ENCODE assay signal across 1 cellular context in genomic region chr17:81636505-81637288, GRCh38.
TF ChIP-seq lines count a peak whose summit lies in the region.

TSS of gene NPLOC4 (minus strand) at chr17:81637112. CDS start at chr17:81636930, 182 bp downstream.
TSS of gene TSPAN10 (plus strand) at chr17:81637196. CDS start at chr17:81642413, 5,217 bp downstream.

TF ChIP-seq in HepG2, 621 proteins besides CTCF, POLR2A, EP300 and RAD21 (continued from another document and continues in another):
- TF ChIP-seq ZNF510 (CRISPR knock-in tag; IDR thresholded peaks at IDR 0.05; ENCODE audit: low read depth) (no peak), ZNF281 (CRISPR knock-in tag; IDR thresholded peaks at IDR 0.05; ENCODE audit: borderline replicate concordance) (peak; percentile 83), ZNF598 (CRISPR knock-in tag; IDR thresholded peaks at IDR 0.05; ENCODE audit: borderline replicate concordance) (no peak), ZNF326 (CRISPR knock-in tag; IDR thresholded peaks at IDR 0.05; ENCODE audit: borderline replicate concordance) (no peak), ZNF557 (CRISPR knock-in tag; IDR thresholded peaks at IDR 0.05) (peak; percentile 49; the same call in 1 of the 2 replicates), DRAP1 (CRISPR knock-in tag; IDR thresholded peaks at IDR 0.05) (peak; percentile 47; the same call in 1 of the 2 replicates), ZNF570 (CRISPR knock-in tag; IDR thresholded peaks at IDR 0.05; ENCODE audit: borderline replicate concordance) (no peak), HMG20B (CRISPR knock-in tag; conservative IDR thresholded peaks at IDR 0.05) (0 out of 2 replicates have a peak, but pooled peaks have one; percentile 11), GFI1 (CRISPR knock-in tag; IDR thresholded peaks at IDR 0.05; ENCODE audit: borderline replicate concordance) (no peak), ZEB1 (IDR thresholded peaks at IDR 0.05; ENCODE audit: insufficient replicate concordance, low read depth) (no peak), IRX3 (CRISPR knock-in tag; IDR thresholded peaks at IDR 0.05; ENCODE audit: borderline replicate concordance, low read depth) (no peak; the same call in 1 of the 2 replicates), ZNF407 (CRISPR knock-in tag; IDR thresholded peaks at IDR 0.05; ENCODE audit: not compliant biosample characterization) (peak; percentile 17), SOX6 (IDR thresholded peaks at IDR 0.05) (no peak), SOX6 (CRISPR knock-in tag; IDR thresholded peaks at IDR 0.05) (peak; percentile 53; the same call in 1 of the 2 replicates), ZFP41 (CRISPR knock-in tag; IDR thresholded peaks at IDR 0.05; ENCODE audit: borderline replicate concordance) (no peak), ZNF432 (CRISPR knock-in tag; IDR thresholded peaks at IDR 0.05; ENCODE audit: borderline replicate concordance) (no peak), ZNF317 (CRISPR knock-in tag; IDR thresholded peaks at IDR 0.05) (0 out of 2 replicates have a peak, but pooled peaks have one; percentile 30), ZBTB40 (IDR thresholded peaks at IDR 0.05) (no peak; the same call in 1 of the 2 replicates), ZBTB40 (CRISPR knock-in tag; IDR thresholded peaks at IDR 0.05) (no peak), ZNF724P (CRISPR knock-in tag; IDR thresholded peaks at IDR 0.05; ENCODE audit: borderline replicate concordance) (peak; percentile 51; the same call in 1 of the 2 replicates), SNRNP70 (IDR thresholded peaks at IDR 0.05; ENCODE audit: low read depth, low read length) (no peak), ZSCAN25 (CRISPR knock-in tag; IDR thresholded peaks at IDR 0.05) (peak; percentile 98), NFKBIZ (CRISPR knock-in tag; IDR thresholded peaks at IDR 0.05) (peak; percentile 64; the same call in 1 of the 2 replicates), ZNF660 (CRISPR knock-in tag; IDR thresholded peaks at IDR 0.05; ENCODE audit: borderline replicate concordance, low read depth) (no peak), ZSCAN31 (CRISPR knock-in tag; IDR thresholded peaks at IDR 0.05; ENCODE audit: low read depth) (peak; percentile 9; the same call in 1 of the 2 replicates), PITX1 (CRISPR knock-in tag; IDR thresholded peaks at IDR 0.05) (no peak; the same call in 1 of the 2 replicates), HNF4A (CRISPR knock-in tag; IDR thresholded peaks at IDR 0.05) (peak; percentile 32), RCOR2 (CRISPR knock-in tag; IDR thresholded peaks at IDR 0.05) (no peak), GATA4 (IDR thresholded peaks at IDR 0.05; ENCODE audit: borderline replicate concordance, low read depth) (peak; percentile 71), SKIL (CRISPR knock-in tag; IDR thresholded peaks at IDR 0.05; ENCODE audit: borderline replicate concordance) (peak; percentile 32; the same call in 1 of the 2 replicates), HBP1 (CRISPR knock-in tag; IDR thresholded peaks at IDR 0.05; ENCODE audit: low read depth) (peak; percentile 97), SPEN (CRISPR knock-in tag; IDR thresholded peaks at IDR 0.05; ENCODE audit: low read depth) (peak; percentile 97), PPARG (CRISPR knock-in tag; conservative IDR thresholded peaks at IDR 0.05) (no peak), ZBTB1 (CRISPR knock-in tag; IDR thresholded peaks at IDR 0.05; ENCODE audit: borderline replicate concordance) (no peak)
